In the genomic region with DNA sequence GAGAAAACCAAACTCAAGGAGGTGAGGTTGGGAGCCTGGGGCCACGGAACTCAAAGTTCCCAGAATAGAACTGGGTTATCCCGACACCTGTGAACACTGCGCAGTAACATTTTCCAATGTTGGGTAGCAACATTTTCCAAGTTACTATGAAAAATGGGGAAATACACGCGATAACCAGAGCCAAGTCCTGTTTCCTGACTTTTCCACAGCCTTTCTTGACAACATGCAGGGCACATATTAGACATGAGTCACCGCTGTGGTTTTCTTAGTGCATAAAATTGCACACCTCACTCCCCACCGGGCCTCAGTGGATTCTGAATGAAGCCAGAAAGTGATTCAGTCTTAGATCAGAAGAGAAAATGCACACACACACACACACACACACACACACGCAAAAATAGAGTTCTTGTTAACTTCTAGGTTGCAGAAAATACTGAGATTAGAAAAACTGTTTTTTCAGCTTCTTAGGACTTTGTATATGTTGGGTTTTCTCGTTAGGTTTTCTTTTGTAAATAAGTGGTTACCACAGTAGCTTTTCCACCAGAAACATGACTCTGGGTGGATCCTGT, we compare ENCODE assay signal across 8 cellular contexts.
DNase-seq lines count a peak whose midpoint lies in the region; ATAC-seq, FAIRE-seq and TF ChIP-seq lines count a peak whose summit lies in the region.

No MANE protein-coding gene starts in this region.

- H3K36me3 Mint-ChIP-seq in activated naive CD4-positive, alpha-beta T cell treated with anti-CD3 and anti-CD28 coated beads, Interleukin-2, amount 50 U/mL, for 24 hours: peaks cover 4% of the 10 kb centered on the region

- no peak for TF ChIP-seq CTCF in AG09319 (IDR thresholded peaks at IDR 0.05; ENCODE audit: low read depth, low read length)

- no peaks in the 10 kb centered on the region for H3K27me3 Mint-ChIP-seq in activated naive CD4-positive, alpha-beta T cell treated with anti-CD3 and anti-CD28 coated beads, Interleukin-2, amount 50 U/mL, for 24 hours
- no peaks in the 10 kb centered on the region for H3K27me3 Mint-ChIP-seq in stimulated activated naive CD8-positive, alpha-beta T cell treated with anti-CD3 and anti-CD28 coated beads, Interleukin-15, amount 100 ng/mL, for 72 hours

- H3K4me3 Mint-ChIP-seq in activated naive CD4-positive, alpha-beta T cell treated with anti-CD3 and anti-CD28 coated beads, Interleukin-2, amount 50 U/mL, for 24 hours: peak overlapping the region; percentile 36
- H3K4me3 Mint-ChIP-seq in stimulated activated naive CD8-positive, alpha-beta T cell treated with anti-CD3 and anti-CD28 coated beads, Interleukin-15, amount 100 ng/mL, for 72 hours: peak overlapping the region; percentile 50 to 55

- peak; percentile 97 for FAIRE-seq in RCC 7860 (lab: Jason Lieb, UNC)

- H3K27ac Mint-ChIP-seq in activated naive CD4-positive, alpha-beta T cell treated with anti-CD3 and anti-CD28 coated beads, Interleukin-2, amount 50 U/mL, for 24 hours: peak overlapping the region; percentile 59
- peak overlapping the region in 1 of 2 donors; percentile 88 for H3K27ac Mint-ChIP-seq in stimulated activated naive CD8-positive, alpha-beta T cell treated with anti-CD3 and anti-CD28 coated beads, Interleukin-15, amount 100 ng/mL, for 72 hours

- peaks cover under 1% of the 10 kb centered on the region for H3K9me3 Mint-ChIP-seq in activated naive CD4-positive, alpha-beta T cell treated with anti-CD3 and anti-CD28 coated beads, Interleukin-2, amount 50 U/mL, for 24 hours
- no peaks in the 10 kb centered on the region for H3K9me3 Mint-ChIP-seq in stimulated activated naive CD8-positive, alpha-beta T cell treated with anti-CD3 and anti-CD28 coated beads, Interleukin-15, amount 100 ng/mL, for 72 hours

- peaks cover 47% of the 10 kb centered on the region for H3K4me1 Mint-ChIP-seq in activated naive CD4-positive, alpha-beta T cell treated with anti-CD3 and anti-CD28 coated beads, Interleukin-2, amount 50 U/mL, for 24 hours
- peaks cover 47% of the 10 kb centered on the region for H3K4me1 Mint-ChIP-seq in stimulated activated naive CD8-positive, alpha-beta T cell treated with anti-CD3 and anti-CD28 coated beads, Interleukin-15, amount 100 ng/mL, for 72 hours

- ATAC-seq in stimulated activated naive CD8-positive, alpha-beta T cell treated with anti-CD3 and anti-CD28 coated beads, Interleukin-15, amount 100 ng/mL, for 72 hours: peak; percentile 99
- ATAC-seq in GM21367 (IDR thresholded peaks at IDR 0.05; ENCODE audit: unreplicated experiment) (no peak), HG03571 (IDR thresholded peaks at IDR 0.05; ENCODE audit: unreplicated experiment) (no peak)

- DNase-seq in AG09319 (ENCODE audit: extremely low read depth, low read depth): peak; percentile 74
- peak; percentile 97 for DNase-seq in RCC 7860 (ENCODE audit: low spot score)
- peak; percentile 52 to 89 for DNase-seq in lung microvascular endothelial cell (ENCODE audit: low read depth in 2 of 2)
- peak; percentile 66 to 82 for DNase-seq in stimulated activated naive CD8-positive, alpha-beta T cell treated with anti-CD3 and anti-CD28 coated beads, Interleukin-15, amount 100 ng/mL, for 72 hours
- no peak for DNase-seq in OCI-M2 (lab: John Stamatoyannopoulos, UW; ENCODE audit: unreplicated experiment)
